ENCODE assay signal across 8 cellular contexts in genomic region chr11:58788355-58789023, GRCh38. TPM values are rescaled to one million over a fixed set of nuclear protein-coding genes. Genes with fewer than 3 reads are reported as not detected.
DNase-seq lines count a peak whose midpoint lies in the region; ATAC-seq and TF ChIP-seq lines count a peak whose summit lies in the region.

No MANE protein-coding gene starts in this region.

- no peaks in the 10 kb centered on the region for H3K79me2 ChIP-seq in neural cell (replicated peaks; ENCODE audit: insufficient read depth, low read length)

- no peak overlapping the region for H2AFZ ChIP-seq in neural cell (ENCODE audit: low read depth, low read length)

- no peak for TF ChIP-seq EP300 in neural cell (conservative IDR thresholded peaks at IDR 0.05; ENCODE audit: poor library complexity, severe bottlenecking)

- H3K36me3 ChIP-seq in neural cell (ENCODE audit: insufficient read depth, low read length) = no peaks in the 10 kb centered on the region

- H3K4me2 ChIP-seq in neural cell (ENCODE audit: low read length) = no peak overlapping the region

- DNase-seq in DMS 273 (lab: John Stamatoyannopoulos, UW; ENCODE audit: unreplicated experiment) = peak; percentile 55
- peak; percentile 46 for DNase-seq in NCI-H345 treated with DMSO at 0.1 percent for 48 hours (lab: John Stamatoyannopoulos, UW; ENCODE audit: unreplicated experiment)
- peak; percentile 52 for DNase-seq in activated CD4-positive, alpha-beta T cell treated with anti-CD3 and anti-CD28 coated beads for 48 hours
- peak; percentile 69 to 81 for DNase-seq in erythroblast (lab: John Stamatoyannopoulos, UW)
- DNase-seq in effector CD4-positive, alpha-beta T cell = no peak

- H3K9me3 ChIP-seq in neural cell (ENCODE audit: low read length) = no peaks in the 10 kb centered on the region

- TF ChIP-seq POLR2A in erythroblast (IDR thresholded peaks at IDR 0.05; ENCODE audit: low read length) = no peak

- H3K27ac ChIP-seq in neural cell (ENCODE audit: low read length) = no peak overlapping the region

- no peak overlapping the region for H3K9ac ChIP-seq in neural cell (ENCODE audit: low read length)

- ATAC-seq in GM19395 (IDR thresholded peaks at IDR 0.05; ENCODE audit: unreplicated experiment) = peak; percentile 99
- ATAC-seq in HG03280 (IDR thresholded peaks at IDR 0.05; ENCODE audit: unreplicated experiment) = peak; percentile 81

- no peaks in the 10 kb centered on the region for H3K9me2 ChIP-seq in neural cell (ENCODE audit: insufficient read depth, low read length)

- H3K27me3 ChIP-seq in neural cell (ENCODE audit: insufficient read depth, low read depth, low read length) = no peaks in the 10 kb centered on the region

- H4K20me1 ChIP-seq in neural cell (ENCODE audit: insufficient read depth) = no peaks in the 10 kb centered on the region

- H3F3A ChIP-seq in neural cell (ENCODE audit: insufficient read depth, low read length, poor library complexity, severe bottlenecking) = no peaks in the 10 kb centered on the region

- H3K4me3 ChIP-seq in neural cell (ENCODE audit: low read length) = no peak overlapping the region

- peak; percentile 71 for TF ChIP-seq RAD21 in neural cell (conservative IDR thresholded peaks at IDR 0.05)

- TF ChIP-seq CTCF in neural cell (IDR thresholded peaks at IDR 0.05; ENCODE audit: poor library complexity, severe bottlenecking) = peak; percentile 67

TF ChIP-seq in neural cell, 6 proteins besides CTCF, POLR2A, EP300 and RAD21:
- no peak for TF ChIP-seq REST (IDR thresholded peaks at IDR 0.05; ENCODE audit: borderline replicate concordance)
- peak; percentile 69 for TF ChIP-seq SMC3 (conservative IDR thresholded peaks at IDR 0.05; ENCODE audit: poor library complexity)
- no peak for TF ChIP-seq EZH2 (IDR thresholded peaks at IDR 0.05; ENCODE audit: borderline replicate concordance, insufficient read depth, low read length, poor library complexity, severe bottlenecking)

RNA-seq across cellular contexts. Expression of gene GLYATL2, which starts 56.0 kb away (rescaled TPM):
- not detected in 2 replicates for polyA plus RNA-seq in neural cell
- polyA minus RNA-seq in neural cell = 1.6 and 2.2 TPM in 2 replicates

RNA-seq across cellular contexts. Expression of gene GLYAT, which starts 56.7 kb away (rescaled TPM):
- polyA plus RNA-seq in neural cell = not detected in 2 replicates
- not detected in 2 replicates for polyA minus RNA-seq in neural cell
